In the genomic region with DNA sequence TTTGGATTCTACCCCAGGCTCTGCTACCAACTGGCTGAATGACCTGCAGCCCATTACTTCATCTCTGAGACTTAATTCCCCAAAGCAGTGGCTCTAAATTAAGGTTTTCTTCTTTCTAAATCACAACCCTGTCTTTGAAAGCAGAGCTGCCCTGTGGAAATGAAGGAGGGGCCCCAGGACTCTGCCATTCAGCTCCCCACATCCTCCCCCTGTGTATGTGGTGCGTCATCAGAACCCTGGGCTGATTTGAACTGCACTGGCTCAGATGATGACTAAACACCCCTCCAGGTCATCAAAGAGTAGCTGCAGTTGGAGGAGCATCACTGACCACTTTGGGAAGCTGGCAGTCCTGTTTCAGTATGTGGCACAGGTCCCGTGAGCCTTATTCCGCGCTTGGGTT, we compare ENCODE assay signal across 10 cellular contexts. TPM values are rescaled to one million over a fixed set of nuclear protein-coding genes. Genes with fewer than 3 reads are reported as not detected.
DNase-seq lines count a peak whose midpoint lies in the region; ATAC-seq and TF ChIP-seq lines count a peak whose summit lies in the region.
"Had no signal": no experiment of that assay in that cellular context is flagged by ENCODE, and none has a peak within 500 bp of the region (broad histone marks: within the 10 kb centered on the region; RNA-seq: fewer than 3 reads in every experiment).

No MANE protein-coding gene starts in this region.

- intact Hi-C loops in PC-3 (cut with micrococcal nuclease), result no loop called here
- intact Hi-C loops in psoas muscle (cut with DNase I), result loop anchor here in 1 of 2 donors (5.0 kb wide), 1 partner anchor 259 kb away; no protein-coding TSS in a partner anchor

- H3K27ac ChIP-seq in PC-3 (ENCODE audit: low read length), result no peak overlapping the region
- H3K27ac ChIP-seq in psoas muscle, result peak overlapping the region; percentile 17
- no peak overlapping the region for H3K27ac ChIP-seq in GM23338 (ENCODE audit: low read depth)
- H3K27ac ChIP-seq: left ventricle myocardium inferior had no signal

- ATAC-seq in PC-3 (peak; percentile 72), psoas muscle (peak in 2 of 4 donors; percentile 32 to 54), GM19463 (IDR thresholded peaks at IDR 0.05; ENCODE audit: unreplicated experiment) (no peak), GM21515 (IDR thresholded peaks at IDR 0.05; ENCODE audit: unreplicated experiment) (no peak), GM23338 (no peak)

- H3K4me3 ChIP-seq in PC-3 (ENCODE audit: low read length) (no peak overlapping the region), psoas muscle (no peak overlapping the region), GM23338 (no peak overlapping the region)
- H3K4me3 ChIP-seq: left ventricle myocardium inferior had no signal

- H3K4me1 Mint-ChIP-seq in GM23338, result peaks cover 5% of the 10 kb centered on the region; the same call in 2 of the 3 replicates

- WGBS in psoas muscle, 3 donors, result 62 to 77% (median 64%) methylated on average over 4 of the region's 4 CpGs

- H3K27me3 ChIP-seq in PC-3 (ENCODE audit: low read length) (no peaks in the 10 kb centered on the region), psoas muscle (ENCODE audit: insufficient read depth in 3 of 3, low read length in 2 of 3) (no peaks in the 10 kb centered on the region), GM23338 (ENCODE audit: insufficient read depth) (no peaks in the 10 kb centered on the region)

- H3K36me3 ChIP-seq in PC-3 (ENCODE audit: low read depth, low read length) (no peaks in the 10 kb centered on the region), psoas muscle (ENCODE audit: insufficient read depth in 1 of 2, low read depth in 1 of 2) (no peaks in the 10 kb centered on the region), GM23338 (ENCODE audit: insufficient read depth) (no peaks in the 10 kb centered on the region)
- H3K36me3 ChIP-seq: left ventricle myocardium inferior had no signal

- POLR2A ChIA-PET in PC-3 (lab: Charles Lee; ENCODE audit: unreplicated experiment), result interaction anchor here (0.6 kb wide), 1 partner anchor 31 kb away, joined by 3 read pairs; no protein-coding TSS in a partner anchor

- H3F3A ChIP-seq in PC-3 (ENCODE audit: low read length, unreplicated experiment) (no peaks in the 10 kb centered on the region), GM23338 (replicated peaks; ENCODE audit: low read depth) (no peaks in the 10 kb centered on the region)

- H2AFZ ChIP-seq in PC-3 (ENCODE audit: low read length), result 0 out of 2 replicates have a peak overlapping the region, but pooled peaks have one; percentile 34
- H2AFZ ChIP-seq in GM23338, result no peak overlapping the region

- H3K79me2 ChIP-seq in PC-3 (ENCODE audit: low read length), result no peaks in the 10 kb centered on the region
- no peaks in the 10 kb centered on the region for H3K79me2 ChIP-seq in GM23338 (replicated peaks; ENCODE audit: insufficient read depth)

- no TSS peak for BruUV-seq in PC-3 (replicated peaks; lab: Mats Ljungman, UMichigan)

- H4K20me1 ChIP-seq in PC-3 (ENCODE audit: low read length) (no peaks in the 10 kb centered on the region), GM23338 (replicated peaks; ENCODE audit: insufficient read depth) (no peaks in the 10 kb centered on the region)

- H3K4me2 ChIP-seq in PC-3 (ENCODE audit: low read length), result no peak overlapping the region
- no peak overlapping the region for H3K4me2 ChIP-seq in GM23338

- 0 out of 2 replicates have a peak, but pooled peaks cover 11% of the 10 kb centered on the region for H3K4me1 ChIP-seq in PC-3 (ENCODE audit: insufficient read depth, low read length)
- peaks cover 3% of the 10 kb centered on the region for H3K4me1 ChIP-seq in psoas muscle
- no peaks in the 10 kb centered on the region for H3K4me1 ChIP-seq in GM23338 (ENCODE audit: insufficient read depth)

- peak; percentile 83 for DNase-seq in COLO829 (ENCODE audit: low spot score)
- DNase-seq in PC-3, result peak; percentile 66
- peak; percentile 93 for DNase-seq in dedifferentiated amniotic fluid mesenchymal stem cell (ENCODE audit: extremely low spot score)
- peak; percentile 37 to 69 for DNase-seq in psoas muscle
- DNase-seq in NOMO-1 treated with dmso at 0.1 percent for 144 hours (lab: John Stamatoyannopoulos, UW; ENCODE audit: unreplicated experiment), result no peak
- no peak for DNase-seq in GM23338 (ENCODE audit: low spot score)
- DNase-seq: left ventricle myocardium inferior, NCI-H446 had no signal

- H3K36me3 Mint-ChIP-seq in GM23338 (ENCODE audit: low read depth), result no peaks in the 10 kb centered on the region

- H3K9me3 ChIP-seq in PC-3 (ENCODE audit: low read length) (no peaks in the 10 kb centered on the region), psoas muscle (no peaks in the 10 kb centered on the region)
- H3K9me3 ChIP-seq: left ventricle myocardium inferior had no signal

- no peak overlapping the region for H3K4me3 Mint-ChIP-seq in GM23338

- H3K27me3 Mint-ChIP-seq in GM23338 (ENCODE audit: insufficient read depth, low read depth, poor library complexity), result peaks cover 13% of the 10 kb centered on the region

- CTCF ChIA-PET in PC-3 (lab: Charles Lee), result no interaction called here

- no peaks in the 10 kb centered on the region for H3K9me3 Mint-ChIP-seq in GM23338

- no peak for TF ChIP-seq CTCF in PC-3 (conservative IDR thresholded peaks at IDR 0.05; ENCODE audit: low read depth, low read length)
- TF ChIP-seq CTCF in psoas muscle (IDR thresholded peaks at IDR 0.05), result no peak
- no peak for TF ChIP-seq CTCF in GM23338 (conservative IDR thresholded peaks at IDR 0.05; ENCODE audit: low read depth in 2 of 2)

- no peak overlapping the region for H3K9ac ChIP-seq in PC-3 (ENCODE audit: low read length)

- H3K9me2 ChIP-seq in PC-3 (replicated peaks; ENCODE audit: low read length) (no peaks in the 10 kb centered on the region), GM23338 (ENCODE audit: insufficient read depth) (no peaks in the 10 kb centered on the region)

- H3K27ac Mint-ChIP-seq in GM23338, result no peak overlapping the region

TF ChIP-seq in GM23338, 12 proteins besides CTCF, POLR2A, EP300 and RAD21 (continues in another document):
- TF ChIP-seq CREB1 (CRISPR knock-in tag; IDR thresholded peaks at IDR 0.05; ENCODE audit: low read depth) (no peak), EZH2 (IDR thresholded peaks at IDR 0.05; ENCODE audit: low read depth, unreplicated experiment) (no peak), ZNF114 (CRISPR knock-in tag; IDR thresholded peaks at IDR 0.05) (no peak), ZNF331 (CRISPR knock-in tag; IDR thresholded peaks at IDR 0.05; ENCODE audit: low read depth) (no peak), NANOG (IDR thresholded peaks at IDR 0.05; ENCODE audit: borderline replicate concordance) (no peak), EZH2phosphoT487 (IDR thresholded peaks at IDR 0.05; ENCODE audit: unreplicated experiment) (no peak), STAT1 (IDR thresholded peaks at IDR 0.05; ENCODE audit: unreplicated experiment) (no peak)

RNA-seq across cellular contexts. Expression of gene BPGM, which starts 46.6 kb away (rescaled TPM):
- 9.6 and 14.6 TPM in 2 replicates for total RNA-seq in PC-3 (2014; rRNA removed)
- 10 to 100 TPM; 10.1 to 14.9 (median 12.4) TPM for total RNA-seq in psoas muscle
- 10 to 100 TPM; 25.3 to 55.7 (median 54.4) TPM for polyA plus RNA-seq in psoas muscle
- total RNA-seq in GM23338 (2014; rRNA removed; shearing (Covaris generic)), result 16.8 and 16.9 TPM in 2 replicates
- 16.5 and 16.9 TPM in 2 replicates for polyA plus RNA-seq in GM23338 (2016; fragmentation: Nextera tagmentation; extraction: Ambion mirVana)

Comparison
In these comparisons a context has a peak if more than half of its experiments do, and no peak if none do; other contexts are left out.
1. DNase-seq: peak in COLO829 (single experiment), PC-3 (single experiment), dedifferentiated amniotic fluid mesenchymal stem cell (single experiment) and psoas muscle (2 of 2); none in NOMO-1 treated with dmso at 0.1 percent for 144 hours (single experiment) and GM23338 (single experiment).